In genomic region chr10:60917331-60918280, GRCh38 we compare ENCODE assay signal across 28 cellular contexts. TPM values are rescaled to one million over a fixed set of nuclear protein-coding genes. Genes with fewer than 3 reads are reported as not detected.
DNase-seq lines count a peak whose midpoint lies in the region; ATAC-seq and TF ChIP-seq lines count a peak whose summit lies in the region.
"Had no signal": no experiment of that assay in that cellular context is flagged by ENCODE, and none has a peak within 500 bp of the region (broad histone marks: within the 10 kb centered on the region; RNA-seq: fewer than 3 reads in every experiment).

No MANE protein-coding gene starts in this region.

- H3K27ac ChIP-seq in trophoblast cell (ENCODE audit: low read depth, low read length), result no peak overlapping the region
- H3K27ac ChIP-seq: heart left ventricle, lower lobe of right lung, thyroid gland had no signal

- no peak overlapping the region for H2AK5ac ChIP-seq in trophoblast cell (ENCODE audit: low read length)

- DNase-seq in EH (ENCODE audit: low read depth) (peak; percentile 58), LHCN-M2 (ENCODE audit: low read depth) (peak; percentile 40), choroid plexus epithelial cell (ENCODE audit: low read depth) (peak; percentile 45), trophoblast cell (peak; percentile 61 to 71), GDM1 (lab: John Stamatoyannopoulos, UW) (no peak), posterior vena cava (ENCODE audit: low spot score) (no peak), D341Med (ENCODE audit: low spot score) (no peak)
- no peak for DNase-seq in activated CD8-positive, alpha-beta T cell treated with anti-CD3 and anti-CD28 coated beads, Interleukin-2, amount 10 ng/mL, durations not matched to agents 7 days and 5 days
- DNase-seq: ACHN; activated CD4-positive, CD25-positive, alpha-beta regulatory T cell treated with anti-CD3 and anti-CD28 coated beads, Interleukin-2, amount 50 U/mL, for 72 hours; activated CD8-positive, alpha-beta T cell treated with anti-CD3 and anti-CD28 coated beads for 36 hours; activated effector memory CD4-positive, alpha-beta T cell treated with anti-CD3 and anti-CD28 coated beads, Interleukin-2, amount 50 U/mL, for 16 hours; activated naive CD8-positive, alpha-beta T cell treated with anti-CD3 and anti-CD28 coated beads, Interleukin-2, amount 10 ng/mL, durations not matched to agents 7 days and 5 days; cerebellar nuclear complex; DMS53; heart left ventricle; KG1; lower lobe of right lung; NCI-H1417 treated with DMSO at 0.1 percent for 48 hours; NCI-H2081 treated with DMSO at 0.1 percent for 48 hours; NCI-H446; OCI-M1; sigmoid colon; T-helper 2 cell; thyroid gland had no signal

- H3K27me3 Mint-ChIP-seq in activated CD8-positive, alpha-beta T cell treated with anti-CD3 and anti-CD28 coated beads, Interleukin-2, amount 10 ng/mL, durations not matched to agents 7 days and 5 days (ENCODE audit: low read depth), result peaks cover 2% of the 10 kb centered on the region
- H3K27me3 Mint-ChIP-seq: activated CD8-positive, alpha-beta T cell treated with anti-CD3 and anti-CD28 coated beads for 36 hours; stimulated activated naive CD8-positive, alpha-beta T cell treated with anti-CD3 and anti-CD28 coated beads, Interleukin-15, Interleukin-2, amounts not matched to agents 100 ng/mL and 50 ng/mL, for 24 hours had no signal

- no peak overlapping the region for H3K9ac ChIP-seq in trophoblast cell (ENCODE audit: low read length)

- no CpG with 5 or more reads among the region's 4 CpGs for WGBS in trophoblast cell (ENCODE audit: extremely low coverage, insufficient coverage, insufficient read length)

- peaks cover 2% of the 10 kb centered on the region for H3K9me3 ChIP-seq in trophoblast cell (ENCODE audit: insufficient read depth, low read depth, low read length)
- H3K9me3 ChIP-seq: heart left ventricle, lower lobe of right lung, sigmoid colon, thyroid gland had no signal

- no peak overlapping the region for H4K91ac ChIP-seq in trophoblast cell (ENCODE audit: low read depth, low read length)

- no peak for ATAC-seq in activated CD8-positive, alpha-beta T cell treated with anti-CD3 and anti-CD28 coated beads, Interleukin-2, amount 10 ng/mL, durations not matched to agents 7 days and 5 days
- ATAC-seq: activated CD8-positive, alpha-beta T cell treated with anti-CD3 and anti-CD28 coated beads for 36 hours; heart left ventricle; lower lobe of right lung; SK-N-SH treated with all-trans-retinoic acid at 6 μM for 48 hours had no signal

- no peaks in the 10 kb centered on the region for H3K79me1 ChIP-seq in trophoblast cell (ENCODE audit: low read length)

- H3K4ac ChIP-seq in trophoblast cell (ENCODE audit: low read depth, low read length), result no peak overlapping the region

- no peak overlapping the region for H3K4me3 ChIP-seq in choroid plexus epithelial cell (ENCODE audit: low read depth, low read length)
- H3K4me3 ChIP-seq in trophoblast cell (ENCODE audit: low read depth, low read length), result no peak overlapping the region
- H3K4me3 ChIP-seq: heart left ventricle, lower lobe of right lung, sigmoid colon, thyroid gland had no signal

- intact Hi-C loops in posterior vena cava (cut with DNase I), result no loop called here

- no peaks in the 10 kb centered on the region for H3K4me1 Mint-ChIP-seq in activated CD8-positive, alpha-beta T cell treated with anti-CD3 and anti-CD28 coated beads, Interleukin-2, amount 10 ng/mL, durations not matched to agents 7 days and 5 days (ENCODE audit: low read depth)
- H3K4me1 Mint-ChIP-seq: activated naive CD8-positive, alpha-beta T cell treated with anti-CD3 and anti-CD28 coated beads, Interleukin-2, amount 10 ng/mL, durations not matched to agents 7 days and 5 days had no signal

- no peaks in the 10 kb centered on the region for H3K27me3 ChIP-seq in trophoblast cell (ENCODE audit: insufficient read depth, low read length)
- H3K27me3 ChIP-seq: heart left ventricle, sigmoid colon, thyroid gland had no signal

- POLR2A ChIA-PET in activated CD8-positive, alpha-beta T cell treated with anti-CD3 and anti-CD28 coated beads, Interleukin-2, amount 10 ng/mL, durations not matched to agents 7 days and 5 days (lab: Charles Lee), result no interaction called here

- H3K18ac ChIP-seq in trophoblast cell (ENCODE audit: low read length), result no peak overlapping the region

- no peaks in the 10 kb centered on the region for H3K36me3 Mint-ChIP-seq in activated CD8-positive, alpha-beta T cell treated with anti-CD3 and anti-CD28 coated beads, Interleukin-2, amount 10 ng/mL, durations not matched to agents 7 days and 5 days (ENCODE audit: low read depth)
- H3K36me3 Mint-ChIP-seq: activated naive CD8-positive, alpha-beta T cell treated with anti-CD3 and anti-CD28 coated beads, Interleukin-2, amount 10 ng/mL, durations not matched to agents 7 days and 5 days had no signal

- H4K8ac ChIP-seq in trophoblast cell (ENCODE audit: low read depth, low read length), result no peak overlapping the region

- H2AFZ ChIP-seq in trophoblast cell (ENCODE audit: insufficient read depth, low read length, poor library complexity), result no peak overlapping the region

- TF ChIP-seq CTCF in choroid plexus epithelial cell (conservative IDR thresholded peaks at IDR 0.05; ENCODE audit: low read depth, low read length), result no peak

- no peak overlapping the region for H3K4me3 Mint-ChIP-seq in activated CD8-positive, alpha-beta T cell treated with anti-CD3 and anti-CD28 coated beads, Interleukin-2, amount 10 ng/mL, durations not matched to agents 7 days and 5 days
- H3K4me3 Mint-ChIP-seq: activated CD8-positive, alpha-beta T cell treated with anti-CD3 and anti-CD28 coated beads for 36 hours; activated naive CD8-positive, alpha-beta T cell treated with anti-CD3 and anti-CD28 coated beads, Interleukin-2, amount 10 ng/mL, durations not matched to agents 7 days and 5 days; neural crest cell; stimulated activated naive CD8-positive, alpha-beta T cell treated with anti-CD3 and anti-CD28 coated beads, Interleukin-15, Interleukin-2, amounts not matched to agents 100 ng/mL and 50 ng/mL, for 24 hours had no signal

- H3K79me2 ChIP-seq in trophoblast cell (ENCODE audit: control insufficient read depth, insufficient read depth, low read length, poor library complexity), result no peaks in the 10 kb centered on the region

- no peaks in the 10 kb centered on the region for H3K4me1 ChIP-seq in trophoblast cell (ENCODE audit: control insufficient read depth in 1 of 2, insufficient read depth in 2 of 2, low read length in 2 of 2)
- H3K4me1 ChIP-seq: lower lobe of right lung, thyroid gland had no signal

- no peaks in the 10 kb centered on the region for H3K9me3 Mint-ChIP-seq in activated CD8-positive, alpha-beta T cell treated with anti-CD3 and anti-CD28 coated beads, Interleukin-2, amount 10 ng/mL, durations not matched to agents 7 days and 5 days (ENCODE audit: insufficient read depth)

- peaks cover 0 to 2% of the 10 kb centered on the region in 2 experiments for H3K36me3 ChIP-seq in trophoblast cell (ENCODE audit: control insufficient read depth in 1 of 2, insufficient read depth in 2 of 2, low read length in 2 of 2)
- H3K36me3 ChIP-seq: heart left ventricle, lower lobe of right lung, sigmoid colon, thyroid gland had no signal

- CTCF ChIA-PET in activated CD8-positive, alpha-beta T cell treated with anti-CD3 and anti-CD28 coated beads, Interleukin-2, amount 10 ng/mL, durations not matched to agents 7 days and 5 days (lab: Charles Lee), result no interaction called here

- no peak overlapping the region for H4K12ac ChIP-seq in trophoblast cell (ENCODE audit: low read depth, low read length)

- H3K27ac Mint-ChIP-seq in activated CD8-positive, alpha-beta T cell treated with anti-CD3 and anti-CD28 coated beads, Interleukin-2, amount 10 ng/mL, durations not matched to agents 7 days and 5 days, result no peak overlapping the region
- H3K27ac Mint-ChIP-seq: activated CD8-positive, alpha-beta T cell treated with anti-CD3 and anti-CD28 coated beads for 36 hours; activated naive CD8-positive, alpha-beta T cell treated with anti-CD3 and anti-CD28 coated beads, Interleukin-2, amount 10 ng/mL, durations not matched to agents 7 days and 5 days; stimulated activated naive CD8-positive, alpha-beta T cell treated with anti-CD3 and anti-CD28 coated beads, Interleukin-15, Interleukin-2, amounts not matched to agents 100 ng/mL and 50 ng/mL, for 24 hours had no signal

- no peak overlapping the region for H2BK5ac ChIP-seq in trophoblast cell (ENCODE audit: low read depth, low read length, poor library complexity)

- H2BK120ac ChIP-seq in trophoblast cell (ENCODE audit: insufficient read depth, low read length, poor library complexity), result no peak overlapping the region

- H3K23ac ChIP-seq in trophoblast cell (ENCODE audit: low read length), result no peak overlapping the region

- H3K4me2 ChIP-seq in trophoblast cell (ENCODE audit: low read length), result no peak overlapping the region

- no peak overlapping the region for H2BK12ac ChIP-seq in trophoblast cell (ENCODE audit: low read length)

- no peak overlapping the region for H3K14ac ChIP-seq in trophoblast cell (ENCODE audit: low read length)

RNA-seq across cellular contexts. Expression of gene RHOBTB1, which starts 26.4 kb away (rescaled TPM):
- total RNA-seq in LHCN-M2 (2014; rRNA removed) (19.1 and 20.0 TPM in 2 replicates), posterior vena cava (10 to 100 TPM; 14.3 to 15.4 TPM)
- 25.1 TPM for polyA plus RNA-seq in LHCN-M2 (2012)
- 133 and 142 TPM in 2 replicates for polyA plus RNA-seq in trophoblast cell (2013)
- total RNA-seq in activated CD8-positive, alpha-beta T cell treated with anti-CD3 and anti-CD28 coated beads, Interleukin-2, amount 10 ng/mL, durations not matched to agents 7 days and 5 days, result under 1 TPM in 1 of 2 experiments, not detected in 1; 0.05 TPM
- total RNA-seq: activated naive CD8-positive, alpha-beta T cell treated with anti-CD3 and anti-CD28 coated beads, Interleukin-2, amount 10 ng/mL, durations not matched to agents 7 days and 5 days had no signal

Comparison
In these comparisons a context has a peak if more than half of its experiments do, and no peak if none do; other contexts are left out.
1. DNase-seq: peak in EH (single experiment), LHCN-M2 (single experiment), choroid plexus epithelial cell (single experiment) and trophoblast cell (2 of 2); none in activated CD8-positive, alpha-beta T cell treated with anti-CD3 and anti-CD28 coated beads, Interleukin-2, amount 10 ng/mL, durations not matched to agents 7 days and 5 days (single experiment), GDM1 (single experiment), posterior vena cava (single experiment) and D341Med (single experiment).
2. RNA of gene RHOBTB1, which starts 26.4 kb away (total RNA-seq): 19.1 to 20.0 TPM in LHCN-M2 and 14.3 to 15.4 TPM in posterior vena cava; 0.05 TPM in activated CD8-positive, alpha-beta T cell treated with anti-CD3 and anti-CD28 coated beads, Interleukin-2, amount 10 ng/mL, durations not matched to agents 7 days and 5 days; every median in the first group is over 10 times any median in the second.